In genomic region chr11:75281469-75282095, GRCh38 we compare ENCODE assay signal across 26 cellular contexts. TPM values are rescaled to one million over a fixed set of nuclear protein-coding genes. Genes with fewer than 3 reads are reported as not detected.
DNase-seq lines count a peak whose midpoint lies in the region; ATAC-seq and TF ChIP-seq lines count a peak whose summit lies in the region.
"Had no signal": no experiment of that assay in that cellular context is flagged by ENCODE, and none has a peak within 500 bp of the region (broad histone marks: within the 10 kb centered on the region; RNA-seq: fewer than 3 reads in every experiment).

No MANE protein-coding gene starts in this region.

- POLR2A ChIA-PET in CD4-positive, alpha-beta T cell (lab: Charles Lee), result no interaction called here
- POLR2A ChIA-PET in T-cell (lab: Charles Lee), result interaction anchor here in 1 of 2 donors (0.6 kb wide), 1 partner anchor 104 kb away, joined by 4 read pairs; no protein-coding TSS in a partner anchor
- POLR2A ChIA-PET in activated CD4-positive, alpha-beta memory T cell treated with anti-CD3 and anti-CD28 coated beads, Interleukin-2, amount 10 ng/mL, durations not matched to agents 7 days and 5 days (lab: Charles Lee), result interaction anchor here (1.1 to 1.5 kb wide), 3 partner anchors 91 to 103 kb away, joined by 3 read pairs; no protein-coding TSS in a partner anchor

- H3K4me3 Mint-ChIP-seq in CD4-positive, alpha-beta T cell, result no peak overlapping the region
- H3K4me3 Mint-ChIP-seq in T-cell, result no peak overlapping the region
- H3K4me3 Mint-ChIP-seq in immature natural killer cell, result no peak overlapping the region
- no peak overlapping the region for H3K4me3 Mint-ChIP-seq in activated CD4-positive, alpha-beta memory T cell treated with anti-CD3 and anti-CD28 coated beads, Interleukin-2, amount 10 ng/mL, durations not matched to agents 7 days and 5 days
- H3K4me3 Mint-ChIP-seq: activated CD8-positive, alpha-beta T cell treated with anti-CD3 and anti-CD28 coated beads for 36 hours; activated naive CD8-positive, alpha-beta T cell; activated T-helper 17 cell treated with anti-CD3 and anti-CD28 coated beads, Interleukin-2, amount 50 U/mL, for 72 hours; T-helper 1 cell treated with Interleukin-12 subunit alpha and Interleukin-12 subunit beta and Interleukin-4 antibody, amounts not matched to agents 30 μg/mL and 1 μg/mL, for 36 hours had no signal

- H3K36me3 Mint-ChIP-seq in CD4-positive, alpha-beta T cell (ENCODE audit: low read depth), result peaks cover 74% of the 10 kb centered on the region
- H3K36me3 Mint-ChIP-seq in T-cell (peaks cover 20% of the 10 kb centered on the region), immature natural killer cell (peaks cover 22 to 51% (median 29%) of the 10 kb centered on the region in 3 donors)
- peaks cover 4% of the 10 kb centered on the region for H3K36me3 Mint-ChIP-seq in activated CD4-positive, alpha-beta memory T cell treated with anti-CD3 and anti-CD28 coated beads, Interleukin-2, amount 10 ng/mL, durations not matched to agents 7 days and 5 days (ENCODE audit: low read depth)

- H3K4me1 ChIP-seq in sigmoid colon, result peaks cover 0 to 12% (median 7%) of the 10 kb centered on the region in 4 donors
- H3K4me1 ChIP-seq: ascending aorta, prostate gland had no signal

- peaks cover 44 to 88% (median 49%) of the 10 kb centered on the region in 4 donors for H3K36me3 ChIP-seq in sigmoid colon

- H3K9me3 Mint-ChIP-seq in CD4-positive, alpha-beta T cell, result no peaks in the 10 kb centered on the region
- H3K9me3 Mint-ChIP-seq in T-cell (no peaks in the 10 kb centered on the region), immature natural killer cell (no peaks in the 10 kb centered on the region)
- H3K9me3 Mint-ChIP-seq in activated CD4-positive, alpha-beta memory T cell treated with anti-CD3 and anti-CD28 coated beads, Interleukin-2, amount 10 ng/mL, durations not matched to agents 7 days and 5 days, result no peaks in the 10 kb centered on the region
- H3K9me3 Mint-ChIP-seq: activated CD8-positive, alpha-beta T cell treated with anti-CD3 and anti-CD28 coated beads for 36 hours; activated T-helper 17 cell treated with anti-CD3 and anti-CD28 coated beads, Interleukin-2, amount 50 U/mL, for 72 hours; T-helper 1 cell treated with Interleukin-12 subunit alpha and Interleukin-12 subunit beta and Interleukin-4 antibody, amounts not matched to agents 30 μg/mL and 1 μg/mL, for 36 hours had no signal

- TF ChIP-seq POLR2A in sigmoid colon (IDR thresholded peaks at IDR 0.05), result no peak

- no peaks in the 10 kb centered on the region for H3K27me3 ChIP-seq in CD4-positive, alpha-beta T cell (ENCODE audit: control insufficient read depth, insufficient read depth, low read length)
- H3K27me3 ChIP-seq in sigmoid colon, result no peaks in the 10 kb centered on the region
- H3K27me3 ChIP-seq: ascending aorta; BLaER1 treated with 17β-estradiol and CSF1 and Interleukin-3, amounts not matched to agents 10 nM and 100 nM; transverse colon had no signal

- no peak for DNase-seq in CD4-positive, alpha-beta T cell
- no peak for DNase-seq in T-cell
- no peak for DNase-seq in immature natural killer cell
- peak; percentile 63 for DNase-seq in sigmoid colon
- no peak for DNase-seq in NCI-H82 (lab: John Stamatoyannopoulos, UW)
- no peak for DNase-seq in activated CD4-positive, alpha-beta memory T cell treated with anti-CD3 and anti-CD28 coated beads, Interleukin-2, amount 10 ng/mL, durations not matched to agents 7 days and 5 days
- DNase-seq: caudate nucleus, Karpas-422, kidney glomerular epithelial cell, NCI-H1436, NCI-H446 had no signal

- intact Hi-C loops in CD4-positive, alpha-beta T cell (cut with DNase I, micrococcal nuclease), result loop anchor here (2.0 kb wide), 2 partner anchors 47 to 71 kb away; no protein-coding TSS in a partner anchor
- intact Hi-C loops in sigmoid colon (cut with DNase I), result loop anchor here (2.0 to 10.0 kb wide), 2 partner anchors 45 to 253 kb away; no protein-coding TSS in a partner anchor

- no peak overlapping the region for H3K4me3 ChIP-seq in sigmoid colon
- H3K4me3 ChIP-seq: ascending aorta; BLaER1 treated with 17β-estradiol and CSF1 and Interleukin-3, amounts not matched to agents 10 nM and 100 nM; GM12878; prostate gland; SK-N-MC; transverse colon had no signal

- peaks cover 38% of the 10 kb centered on the region for H3K4me1 Mint-ChIP-seq in CD4-positive, alpha-beta T cell (ENCODE audit: low read depth)
- peaks cover 28 to 37% (median 32%) of the 10 kb centered on the region in 3 donors for H3K4me1 Mint-ChIP-seq in T-cell
- peaks cover 31 to 32% of the 10 kb centered on the region in 2 donors for H3K4me1 Mint-ChIP-seq in immature natural killer cell
- peaks cover 10% of the 10 kb centered on the region for H3K4me1 Mint-ChIP-seq in activated CD4-positive, alpha-beta memory T cell treated with anti-CD3 and anti-CD28 coated beads, Interleukin-2, amount 10 ng/mL, durations not matched to agents 7 days and 5 days

- no peaks in the 10 kb centered on the region for H3K9me3 ChIP-seq in CD4-positive, alpha-beta T cell (ENCODE audit: control insufficient read depth, low read length)
- H3K9me3 ChIP-seq in sigmoid colon, result no peaks in the 10 kb centered on the region
- H3K9me3 ChIP-seq: ascending aorta; BLaER1 treated with 17β-estradiol and CSF1 and Interleukin-3, amounts not matched to agents 10 nM and 100 nM; prostate gland; transverse colon had no signal

- no peak for ATAC-seq in CD4-positive, alpha-beta T cell (ENCODE audit: poor library complexity)
- no peak for ATAC-seq in T-cell (replicated peaks in 1 of 4)
- ATAC-seq in HG03460 (IDR thresholded peaks at IDR 0.05; ENCODE audit: unreplicated experiment), result no peak
- ATAC-seq: activated CD4-positive, CD25-positive, alpha-beta regulatory T cell treated with anti-CD3 and anti-CD28 coated beads, Interleukin-2, amount 50 U/mL, for 24 hours; activated CD8-positive, alpha-beta T cell treated with anti-CD3 and anti-CD28 coated beads for 36 hours; activated T-helper 17 cell treated with anti-CD3 and anti-CD28 coated beads, Interleukin-2, amount 50 U/mL, for 72 hours had no signal

- no peak for TF ChIP-seq CTCF in CD4-positive, alpha-beta T cell (IDR thresholded peaks at IDR 0.05)
- no peak for TF ChIP-seq CTCF in sigmoid colon (IDR thresholded peaks at IDR 0.05)

- CTCF ChIA-PET in CD4-positive, alpha-beta T cell (lab: Charles Lee), result interaction anchor here (0.8 to 2.6 kb wide), 2 partner anchors 47 to 103 kb away, joined by 4 to 49 read pairs; no protein-coding TSS in a partner anchor
- CTCF ChIA-PET in T-cell (lab: Charles Lee), result interaction anchor here (0.6 to 3.0 kb wide), 4 partner anchors 8 to 103 kb away, joined by 3 to 38 read pairs (median 12); no protein-coding TSS in a partner anchor
- CTCF ChIA-PET in activated CD4-positive, alpha-beta memory T cell treated with anti-CD3 and anti-CD28 coated beads, Interleukin-2, amount 10 ng/mL, durations not matched to agents 7 days and 5 days (lab: Charles Lee), result interaction anchor here (2.2 to 9.9 kb wide), 6 partner anchors 59 to 141 kb away, joined by 6 to 339 read pairs (median 10); no protein-coding TSS in a partner anchor

- WGBS in sigmoid colon, 2 donors, result 81 to 89% methylated on average over 10 of the region's 10 CpGs

- no peak for TF ChIP-seq EP300 in sigmoid colon (IDR thresholded peaks at IDR 0.05)

- H3K27ac Mint-ChIP-seq in CD4-positive, alpha-beta T cell, result peak overlapping the region; percentile 27
- peak overlapping the region; percentile 66 to 78 for H3K27ac Mint-ChIP-seq in T-cell
- peak overlapping the region in 4 of 6 donors; percentile 31 to 64 (median 53) for H3K27ac Mint-ChIP-seq in immature natural killer cell
- H3K27ac Mint-ChIP-seq in activated CD4-positive, alpha-beta memory T cell treated with anti-CD3 and anti-CD28 coated beads, Interleukin-2, amount 10 ng/mL, durations not matched to agents 7 days and 5 days, result no peak overlapping the region
- H3K27ac Mint-ChIP-seq: activated CD8-positive, alpha-beta T cell treated with anti-CD3 and anti-CD28 coated beads for 36 hours; activated naive CD8-positive, alpha-beta T cell; activated T-helper 17 cell treated with anti-CD3 and anti-CD28 coated beads, Interleukin-2, amount 50 U/mL, for 72 hours; T-helper 1 cell treated with Interleukin-12 subunit alpha and Interleukin-12 subunit beta and Interleukin-4 antibody, amounts not matched to agents 30 μg/mL and 1 μg/mL, for 36 hours had no signal

- no peak overlapping the region for H3K27ac ChIP-seq in CD4-positive, alpha-beta T cell (ENCODE audit: low read depth, low read length)
- peak overlapping the region in 1 of 4 donors; percentile 20 for H3K27ac ChIP-seq in sigmoid colon
- H3K27ac ChIP-seq: ascending aorta, prostate gland, RWPE1, SK-N-MC had no signal

- no peaks in the 10 kb centered on the region for H3K27me3 Mint-ChIP-seq in CD4-positive, alpha-beta T cell
- H3K27me3 Mint-ChIP-seq in T-cell (no peaks in the 10 kb centered on the region), immature natural killer cell (ENCODE audit: low read depth in 3 of 3) (peaks cover 0 to 5% (median 0%) of the 10 kb centered on the region in 3 donors)
- no peaks in the 10 kb centered on the region for H3K27me3 Mint-ChIP-seq in activated CD4-positive, alpha-beta memory T cell treated with anti-CD3 and anti-CD28 coated beads, Interleukin-2, amount 10 ng/mL, durations not matched to agents 7 days and 5 days
- H3K27me3 Mint-ChIP-seq: activated CD8-positive, alpha-beta T cell treated with anti-CD3 and anti-CD28 coated beads for 36 hours; activated naive CD8-positive, alpha-beta T cell; activated T-helper 17 cell treated with anti-CD3 and anti-CD28 coated beads, Interleukin-2, amount 50 U/mL, for 72 hours had no signal

RNA-seq across cellular contexts. Expression of gene TPBGL, which starts 41.0 kb away (rescaled TPM):
- under 1 TPM; 0.78 to 0.80 TPM for total RNA-seq in CD4-positive, alpha-beta T cell
- total RNA-seq in T-cell (under 1 TPM; 0.13 to 0.59 (median 0.47) TPM), sigmoid colon (under 1 TPM in 3 of 4 donors, not detected in 1; 0.33 to 0.68 (median 0.36) TPM)
- polyA plus RNA-seq in immature natural killer cell (under 1 TPM in 1 of 3 donors, not detected in 2; 0.13 TPM), sigmoid colon (under 1 TPM in 1 of 3 donors, not detected in 2; 0.28 TPM)
- total RNA-seq in activated CD4-positive, alpha-beta memory T cell treated with anti-CD3 and anti-CD28 coated beads, Interleukin-2, amount 10 ng/mL, durations not matched to agents 7 days and 5 days, result under 1 TPM; 0.28 to 0.38 TPM
- total RNA-seq: ascending aorta, GM12878, skeletal muscle tissue had no signal
- polyA plus RNA-seq: AG04450, GM12878 had no signal
